Comparison of ENCODE assay signal across 21 cellular contexts in the genomic region with DNA sequence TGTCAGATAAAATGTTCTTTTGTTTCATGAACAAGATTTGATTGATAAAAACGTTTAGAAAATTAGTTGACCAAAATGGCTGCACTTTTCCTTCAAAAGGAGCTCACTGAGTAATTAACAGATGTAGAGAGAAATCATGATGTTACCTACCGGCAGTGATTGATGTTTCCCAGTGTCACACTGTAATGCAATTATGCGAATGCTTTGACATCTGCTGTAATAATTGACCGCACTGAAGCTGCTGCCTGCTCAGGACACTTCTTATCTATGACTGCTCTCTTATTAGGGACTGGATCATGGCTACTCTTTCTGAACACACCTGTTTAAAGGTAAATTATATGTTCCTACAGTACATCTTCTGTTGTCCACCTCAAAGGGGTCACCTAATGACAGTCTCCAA.
DNase-seq lines count a peak whose midpoint lies in the region; TF ChIP-seq lines count a peak whose summit lies in the region.
"Had no signal": no experiment of that assay in that cellular context is flagged by ENCODE, and none has a peak within 500 bp of the region (broad histone marks: within the 10 kb centered on the region; RNA-seq: fewer than 3 reads in every experiment).

No MANE protein-coding gene starts in this region.

- no peaks in the 10 kb centered on the region for H3F3A ChIP-seq in SK-N-SH (replicated peaks; ENCODE audit: insufficient read depth)

- H3K9ac ChIP-seq in SK-N-SH, result no peak overlapping the region
- H3K9ac ChIP-seq: BLaER1 treated with 17β-estradiol and CSF1 and Interleukin-3, amounts not matched to agents 10 nM and 100 nM had no signal

- intact Hi-C loops in ascending aorta (cut with DNase I), result no loop called here
- intact Hi-C loops in MCF 10A (cut with micrococcal nuclease), result no loop called here

- H3K27me3 ChIP-seq in SK-N-SH (ENCODE audit: insufficient read depth) (no peaks in the 10 kb centered on the region), ascending aorta (no peaks in the 10 kb centered on the region)
- H3K27me3 ChIP-seq: BLaER1 treated with 17β-estradiol and CSF1 and Interleukin-3, amounts not matched to agents 10 nM and 100 nM had no signal

- no peaks in the 10 kb centered on the region for H3K9me2 ChIP-seq in SK-N-SH

- no peak for TF ChIP-seq RAD21 in SK-N-SH (IDR thresholded peaks at IDR 0.05; ENCODE audit: low read length)

- H3K4me3 ChIP-seq in SK-N-SH (ENCODE audit: low read depth in 2 of 2, low read length in 1 of 2) (no peak overlapping the region), ascending aorta (no peak overlapping the region)
- H3K4me3 ChIP-seq: BLaER1 treated with 17β-estradiol and CSF1 and Interleukin-3, amounts not matched to agents 10 nM and 100 nM; GM23338; HAP-1 had no signal

- CTCF ChIA-PET in SK-N-SH (lab: Yijun Ruan, JAX) (interaction anchor here (1.0 to 1.2 kb wide), 2 partner anchors 56 to 110 kb away, joined by 3 read pairs; no protein-coding TSS in a partner anchor), MCF 10A (lab: Yijun Ruan, JAX) (interaction anchor here (0.6 to 0.9 kb wide), 3 partner anchors 154 to 316 kb away, joined by 3 to 4 read pairs (median 3); no protein-coding TSS in a partner anchor)

- H3K4me2 ChIP-seq in SK-N-SH, result no peak overlapping the region
- H3K4me2 ChIP-seq: BLaER1 treated with 17β-estradiol and CSF1 and Interleukin-3, amounts not matched to agents 10 nM and 100 nM; GM23338 had no signal

- no peaks in the 10 kb centered on the region; a peak in 1 of 4 replicates for H3K4me1 ChIP-seq in SK-N-SH (ENCODE audit: control insufficient read depth in 1 of 2, insufficient read depth in 2 of 2, low read depth in 1 of 2, low read length in 1 of 2)
- H3K4me1 ChIP-seq in ascending aorta, result no peaks in the 10 kb centered on the region
- H3K4me1 ChIP-seq: BLaER1 treated with 17β-estradiol and CSF1 and Interleukin-3, amounts not matched to agents 10 nM and 100 nM; HAP-1 had no signal

- no peaks in the 10 kb centered on the region for H4K20me1 ChIP-seq in SK-N-SH (ENCODE audit: insufficient read depth)
- H4K20me1 ChIP-seq: BLaER1 treated with 17β-estradiol and CSF1 and Interleukin-3, amounts not matched to agents 10 nM and 100 nM had no signal

- H3K27ac Mint-ChIP-seq in MCF 10A (ENCODE audit: low read depth, unreplicated experiment), result no peak overlapping the region
- H3K27ac Mint-ChIP-seq: CD4-positive, alpha-beta memory T cell; GM23338 had no signal

- no peak overlapping the region for H2AFZ ChIP-seq in SK-N-SH (ENCODE audit: low read depth)
- H2AFZ ChIP-seq: GM23338 had no signal

- POLR2A ChIA-PET in SK-N-SH (lab: Yijun Ruan, JAX) (no interaction called here), MCF 10A (lab: Yijun Ruan, JAX) (no interaction called here)

- H3K27ac ChIP-seq in SK-N-SH (ENCODE audit: low read depth in 2 of 2, low read length in 1 of 2) (no peak overlapping the region), ascending aorta (no peak overlapping the region)
- H3K27ac ChIP-seq: BLaER1 treated with 17β-estradiol and CSF1 and Interleukin-3, amounts not matched to agents 10 nM and 100 nM had no signal

- 23% methylated on average over 4 of the region's 4 CpGs for WGBS in SK-N-SH (ENCODE audit: low lambda C conversion rate)

- no peak overlapping the region for H3K4me3 Mint-ChIP-seq in MCF 10A (ENCODE audit: unreplicated experiment)
- H3K4me3 Mint-ChIP-seq: CD4-positive, alpha-beta memory T cell; GM23338 had no signal

- H3K36me3 ChIP-seq in SK-N-SH (replicated peaks in 1 of 2; ENCODE audit: control insufficient read depth in 1 of 2, insufficient read depth in 2 of 2, low read length in 1 of 2) (no peaks in the 10 kb centered on the region), ascending aorta (no peaks in the 10 kb centered on the region)
- H3K36me3 ChIP-seq: BLaER1 treated with 17β-estradiol and CSF1 and Interleukin-3, amounts not matched to agents 10 nM and 100 nM; HAP-1 had no signal

- no peak for TF ChIP-seq CTCF in SK-N-SH (IDR thresholded peaks at IDR 0.05)
- no peak for TF ChIP-seq CTCF in ascending aorta (IDR thresholded peaks at IDR 0.05)
- TF ChIP-seq CTCF in MCF 10A (IDR thresholded peaks at IDR 0.05; ENCODE audit: unreplicated experiment), result no peak

- no peaks in the 10 kb centered on the region for H3K9me3 Mint-ChIP-seq in MCF 10A (ENCODE audit: unreplicated experiment)
- H3K9me3 Mint-ChIP-seq: CD4-positive, alpha-beta memory T cell; GM23338 had no signal

- peak in 1 of 2 experiments; percentile 81; a peak in 2 of 4 replicates for TF ChIP-seq EP300 in SK-N-SH (IDR thresholded peaks at IDR 0.05; ENCODE audit: borderline replicate concordance in 1 of 2, low read depth in 1 of 2, low read length in 1 of 2)

- H3K27me3 Mint-ChIP-seq in MCF 10A (ENCODE audit: insufficient read depth, unreplicated experiment), result peaks cover 18% of the 10 kb centered on the region

- H3K4me1 Mint-ChIP-seq in MCF 10A (ENCODE audit: insufficient read depth, unreplicated experiment), result no peaks in the 10 kb centered on the region
- H3K4me1 Mint-ChIP-seq: CD4-positive, alpha-beta memory T cell; GM23338 had no signal

- H3K9me3 ChIP-seq in SK-N-SH, result no peaks in the 10 kb centered on the region
- H3K9me3 ChIP-seq in ascending aorta, result no peaks in the 10 kb centered on the region
- H3K9me3 ChIP-seq: BLaER1 treated with 17β-estradiol and CSF1 and Interleukin-3, amounts not matched to agents 10 nM and 100 nM; HAP-1 had no signal

- no peaks in the 10 kb centered on the region for H3K36me3 Mint-ChIP-seq in MCF 10A (ENCODE audit: insufficient read depth, unreplicated experiment)
- H3K36me3 Mint-ChIP-seq: CD4-positive, alpha-beta memory T cell had no signal

- no TSS peak for BruUV-seq in MCF 10A (replicated peaks; lab: Mats Ljungman, UMichigan)

- H3K79me2 ChIP-seq in SK-N-SH (ENCODE audit: insufficient read depth), result no peaks in the 10 kb centered on the region

- DNase-seq in NCI-H446 treated with DMSO at 0.1 percent for 48 hours (lab: John Stamatoyannopoulos, UW), result peak; percentile 4
- no peak for DNase-seq in NCI-H446 (lab: John Stamatoyannopoulos, UW)
- peak; percentile 59 for DNase-seq in NCI-H2227 treated with DMSO at 0.1 percent for 48 hours (lab: John Stamatoyannopoulos, UW)
- DNase-seq in SK-N-SH, result peak; percentile 53
- no peak for DNase-seq in ascending aorta (ENCODE audit: low spot score in 2 of 2)
- no peak for DNase-seq in MCF 10A (ENCODE audit: unreplicated experiment)
- no peak for DNase-seq in activated effector memory CD4-positive, alpha-beta T cell treated with anti-CD3 and anti-CD28 coated beads, Interleukin-2, amount 50 U/mL, for 16 hours
- DNase-seq: 8988T; CD4-positive, alpha-beta memory T cell; DMS53; GDM1; IMR-90; MV-4-11; NCI-H1105 treated with DMSO at 0.1 percent for 48 hours; NCI-H187 treated with DMSO at 0.1 percent for 48 hours; NCI-H2107; PC-3; Right ventricle myocardium superior had no signal

TF ChIP-seq in SK-N-SH, 30 proteins besides CTCF, POLR2A, EP300 and RAD21:
- peak; percentile 62 for TF ChIP-seq GATA2 (CRISPR knock-in tag; IDR thresholded peaks at IDR 0.05)
- TF ChIP-seq MEF2A (IDR thresholded peaks at IDR 0.05; ENCODE audit: borderline replicate concordance, low read depth), result no peak
- TF ChIP-seq SMC3 (IDR thresholded peaks at IDR 0.05; ENCODE audit: low read depth, low read length), result no peak
- TF ChIP-seq FOXJ3 (CRISPR knock-in tag; IDR thresholded peaks at IDR 0.05), result no peak
- TF ChIP-seq CHD2 (IDR thresholded peaks at IDR 0.05; ENCODE audit: low read length, partially characterized antibody), result peak; percentile 35
- peak; percentile 95 for TF ChIP-seq RCOR1 (IDR thresholded peaks at IDR 0.05; ENCODE audit: low read length)

Comparison
In these comparisons a context has a peak if more than half of its experiments do, and no peak if none do; other contexts are left out.
1. DNase-seq: peak in NCI-H446 treated with DMSO at 0.1 percent for 48 hours (single experiment), NCI-H2227 treated with DMSO at 0.1 percent for 48 hours (single experiment) and SK-N-SH (single experiment); none in NCI-H446 (0 of 2), ascending aorta (0 of 2), MCF 10A (single experiment) and activated effector memory CD4-positive, alpha-beta T cell treated with anti-CD3 and anti-CD28 coated beads, Interleukin-2, amount 50 U/mL, for 16 hours (single experiment).